In genomic region chrX:2451456-2452316, GRCh38 we compare ENCODE assay signal across 15 cellular contexts.
DNase-seq lines count a peak whose midpoint lies in the region; ATAC-seq and TF ChIP-seq lines count a peak whose summit lies in the region.
"Had no signal": no experiment of that assay in that cellular context is flagged by ENCODE, and none has a peak within 500 bp of the region (broad histone marks: within the 10 kb centered on the region; RNA-seq: fewer than 3 reads in every experiment).

No MANE protein-coding gene starts in this region.

- in situ Hi-C loops in astrocyte of the cerebellum (cut with HindIII; ENCODE audit: low sequenced_read_pairs): no loop called here

- no CpG with 5 or more reads among the region's 25 CpGs for WGBS in iPS DF 6.9 (ENCODE audit: insufficient coverage, insufficient read length)

- no peaks in the 10 kb centered on the region for H3K9me3 ChIP-seq in iPS DF 6.9 (ENCODE audit: control insufficient read depth, insufficient read depth, low read length)

- H3K4me1 ChIP-seq in iPS DF 6.9 (ENCODE audit: control insufficient read depth, insufficient read depth, low read length): no peaks in the 10 kb centered on the region

- H3K27ac ChIP-seq in iPS DF 6.9 (ENCODE audit: low read length): no peak overlapping the region
- H3K27ac ChIP-seq: hepatocyte had no signal

- H3K36me3 ChIP-seq in iPS DF 6.9 (ENCODE audit: control insufficient read depth, insufficient read depth, low read length): no peaks in the 10 kb centered on the region; the same call in 1 of the 2 replicates

- TF ChIP-seq CTCF in astrocyte of the cerebellum (IDR thresholded peaks at IDR 0.05; ENCODE audit: low read depth, low read length, missing control alignments): no peak

- no peak for ATAC-seq in HG03139 (IDR thresholded peaks at IDR 0.05; ENCODE audit: unreplicated experiment)
- ATAC-seq in HG03045 (IDR thresholded peaks at IDR 0.05; ENCODE audit: unreplicated experiment): no peak

- H3K4me3 ChIP-seq in astrocyte of the cerebellum (ENCODE audit: low read depth, low read length) (no peak overlapping the region), iPS DF 6.9 (ENCODE audit: low read length) (no peak overlapping the region), skeletal muscle cell (ENCODE audit: low read depth, low read length) (no peak overlapping the region)
- H3K4me3 ChIP-seq: hepatocyte had no signal

- DNase-seq in GM03348 (ENCODE audit: low spot score) (peak; percentile 55), astrocyte of the cerebellum (ENCODE audit: low read depth) (peak; percentile 22), iPS DF 6.9 (ENCODE audit: low read depth, low spot score) (peak; percentile 55), skeletal muscle cell (ENCODE audit: low read depth) (peak; percentile 20), NCI-H128 (lab: John Stamatoyannopoulos, UW; ENCODE audit: unreplicated experiment) (no peak), Ammon's horn (ENCODE audit: low spot score) (no peak)
- DNase-seq: activated CD4-positive, alpha-beta T cell treated with anti-CD3 and anti-CD28 coated beads for 48 hours; activated gamma-delta T cell; Calu3; NCI-H1694; NK-92 treated with Interleukin-12 subunit alpha and Interleukin-12 subunit beta, amount 100 ng/mL, for 24 hours; small intestine had no signal

- H3K27me3 ChIP-seq in iPS DF 6.9 (ENCODE audit: control insufficient read depth, insufficient read depth, low read length): no peaks in the 10 kb centered on the region
- H3K27me3 ChIP-seq: hepatocyte had no signal

Comparison
In these comparisons a context has a peak if more than half of its experiments do, and no peak if none do; other contexts are left out.
1. DNase-seq: peak in GM03348 (single experiment), astrocyte of the cerebellum (single experiment), iPS DF 6.9 (single experiment) and skeletal muscle cell (single experiment); none in NCI-H128 (single experiment) and Ammon's horn (single experiment).